Comparison of ENCODE assay signal across 13 cellular contexts in the genomic region with DNA sequence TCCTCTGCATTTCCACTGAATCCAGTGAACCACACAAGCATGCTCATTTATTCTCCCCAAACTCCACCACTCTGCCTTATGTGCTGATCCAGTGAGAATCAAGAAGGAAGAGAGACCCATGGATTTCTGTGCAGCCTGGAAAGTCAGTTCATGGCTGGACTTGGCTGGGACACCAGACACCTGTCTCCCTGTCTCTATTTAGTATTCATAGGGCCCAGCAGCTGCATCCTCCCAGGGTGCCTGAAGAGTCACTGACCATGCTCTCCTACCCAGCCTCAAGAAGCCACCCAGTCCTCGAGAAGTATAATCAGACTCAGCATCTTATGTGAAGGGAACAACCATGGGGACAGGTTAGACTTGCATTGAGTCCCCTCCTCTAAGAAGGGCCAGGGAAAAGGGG.
"Had no signal": no experiment of that assay in that cellular context is flagged by ENCODE, and none has a peak within 500 bp of the region (broad histone marks: within the 10 kb centered on the region; RNA-seq: fewer than 3 reads in every experiment).

No MANE protein-coding gene starts in this region.

- H3K36me3 ChIP-seq: gastroesophageal sphincter, left lung, pancreas had no signal

- H3K4me1 ChIP-seq: gastroesophageal sphincter, left lung, pancreas had no signal

- H3K27ac ChIP-seq: gastroesophageal sphincter, left lung, pancreas had no signal

- H3K9me3 ChIP-seq: gastroesophageal sphincter, left lung, pancreas had no signal

- H3K4me3 ChIP-seq: gastroesophageal sphincter, left lung, pancreas had no signal

- DNase-seq: activated CD4-positive, alpha-beta T cell treated with anti-CD3 and anti-CD28 coated beads, Interleukin-2, amount 50 U/mL, for 4 hours; activated CD4-positive, CD25-positive, alpha-beta regulatory T cell treated with anti-CD3 and anti-CD28 coated beads, Interleukin-2, amount 50 U/mL, for 72 hours; activated effector memory CD4-positive, alpha-beta T cell treated with Interleukin-2 at 50 U/mL for 16 hours; activated T-cell treated with anti-CD3 and anti-CD28 coated beads, Interleukin-2, amount 50 U/mL, for 24 hours; amniotic stem cell; cerebellar nuclear complex; left lung; mesendoderm; pancreas; small intestine; T-helper 2 cell; trophoblast cell had no signal

- H3K27me3 ChIP-seq: pancreas had no signal

- ATAC-seq: gastroesophageal sphincter, left lung, pancreas had no signal
